In the genomic region with DNA sequence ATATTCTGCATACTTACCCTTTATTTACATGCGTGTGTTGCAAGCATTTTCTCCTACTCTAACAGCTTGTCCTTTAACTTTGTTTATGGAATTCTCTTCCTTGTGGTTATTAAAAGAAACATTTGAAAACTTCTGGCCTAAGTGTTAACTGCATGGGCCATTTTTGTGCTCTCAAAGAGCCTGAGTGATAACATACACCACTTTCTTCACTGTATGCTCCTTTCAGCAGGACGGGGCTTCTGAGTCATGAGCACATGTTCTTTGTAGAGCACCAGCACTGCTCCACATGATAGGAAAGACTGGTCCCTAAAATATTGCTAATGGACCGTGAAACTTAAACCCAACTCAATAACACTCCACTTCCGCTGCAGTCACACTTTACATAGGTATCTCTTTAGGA, we compare ENCODE assay signal across 29 cellular contexts.
"Had no signal": no experiment of that assay in that cellular context is flagged by ENCODE, and none has a peak within 500 bp of the region (broad histone marks: within the 10 kb centered on the region; RNA-seq: fewer than 3 reads in every experiment).

No MANE protein-coding gene starts in this region.

- H3K4me3 ChIP-seq: left ventricle myocardium inferior, lung, mucosa of descending colon, ovary, skin epidermis, stomach, testis, thyroid gland, transverse colon, upper lobe of left lung, vagina had no signal

- H3K4me1 Mint-ChIP-seq: immature natural killer cell; naive thymus-derived CD4-positive, alpha-beta T cell; stimulated activated naive B cell treated with anti-CD40 and anti-IgM and Interleukin-4, amounts not matched to agents 10 μg/mL and 1 μg/mL and 100 μg/mL, for 72 hours had no signal

- H3K36me3 Mint-ChIP-seq: immature natural killer cell; naive thymus-derived CD4-positive, alpha-beta T cell; natural killer cell treated with Interleukin-12 subunit alpha and Interleukin-12 subunit beta and Interleukin-15 and Interleukin-18, amount 100 ng/mL, for 72 hours; stimulated activated naive B cell treated with anti-CD40 and anti-IgM and Interleukin-4, amounts not matched to agents 10 μg/mL and 1 μg/mL and 100 μg/mL, for 72 hours had no signal

- H3K36me3 ChIP-seq: left ventricle myocardium inferior, ovary, stomach, thyroid gland, transverse colon, upper lobe of left lung, vagina had no signal

- H3K9me3 ChIP-seq: left ventricle myocardium inferior, mucosa of descending colon, ovary, stomach, testis, thyroid gland, transverse colon, upper lobe of left lung, vagina had no signal

- H3K27ac Mint-ChIP-seq: immature natural killer cell; naive thymus-derived CD4-positive, alpha-beta T cell; natural killer cell treated with Interleukin-12 subunit alpha and Interleukin-12 subunit beta and Interleukin-15 and Interleukin-18, amount 100 ng/mL, for 72 hours; progenitor cell of endocrine pancreas; stimulated activated naive B cell treated with anti-CD40 and anti-IgM and Interleukin-4, amounts not matched to agents 10 μg/mL and 1 μg/mL and 100 μg/mL, for 72 hours had no signal

- H3K27ac ChIP-seq: left ventricle myocardium inferior, ovary, skin epidermis, stomach, testis, thyroid gland, transverse colon, upper lobe of left lung, vagina had no signal

- DNase-seq: hypothalamus; immature natural killer cell; kidney; left colon; left ventricle myocardium inferior; midbrain; mucosa of descending colon; naive thymus-derived CD4-positive, alpha-beta T cell; ovary; retina; right cardiac atrium; stimulated activated CD4-positive, alpha-beta T cell treated with anti-CD3 and anti-CD28 coated beads, Interleukin-12 subunit alpha, Interleukin-12 subunit beta, amount 100 ng/mL, for 4 hours; stimulated activated CD4-positive, alpha-beta T cell treated with anti-CD3 and anti-CD28 coated beads, Interleukin-15, amount 100 ng/mL, for 24 hours; stimulated activated CD4-positive, alpha-beta T cell treated with anti-CD3 and anti-CD28 coated beads, Interleukin-2, amount 100 ng/mL, for 24 hours; stimulated activated CD4-positive, alpha-beta T cell treated with anti-CD3 and anti-CD28 coated beads, Interleukin-4, amount 100 ng/mL, for 1 hour; stimulated activated naive B cell treated with anti-CD40 and anti-IgM and Interleukin-4, amounts not matched to agents 10 μg/mL and 1 μg/mL and 100 μg/mL, for 72 hours; stimulated activated naive CD8-positive, alpha-beta T cell treated with anti-CD3 and anti-CD28 coated beads, Interleukin-15, Interleukin-2, amounts not matched to agents 100 U/mL and 50 U/mL, for 24 hours; stomach; testis; thyroid gland; transverse colon; upper lobe of left lung had no signal

- H3K4me1 ChIP-seq: left ventricle myocardium inferior, stomach, testis, thyroid gland, transverse colon, upper lobe of left lung, vagina had no signal

- H3K9me3 Mint-ChIP-seq: stimulated activated naive B cell treated with anti-CD40 and anti-IgM and Interleukin-4, amounts not matched to agents 10 μg/mL and 1 μg/mL and 100 μg/mL, for 72 hours had no signal

- FAIRE-seq: islet of Langerhans, kidney had no signal

- H3K27me3 ChIP-seq: ovary, stomach, testis, thyroid gland, transverse colon, upper lobe of left lung, vagina had no signal

- ATAC-seq: left colon; mucosa of descending colon; naive thymus-derived CD4-positive, alpha-beta T cell; natural killer cell treated with Interleukin-12 subunit alpha and Interleukin-12 subunit beta and Interleukin-15 and Interleukin-18, amount 100 ng/mL, for 72 hours; right cardiac atrium; sciatic nerve; stimulated activated naive B cell treated with anti-CD40 and anti-IgM and Interleukin-4, amounts not matched to agents 10 μg/mL and 1 μg/mL and 100 μg/mL, for 72 hours; stimulated activated naive CD8-positive, alpha-beta T cell treated with anti-CD3 and anti-CD28 coated beads, Interleukin-15, Interleukin-2, amounts not matched to agents 100 U/mL and 50 U/mL, for 24 hours had no signal

- H3K4me3 Mint-ChIP-seq: immature natural killer cell; naive thymus-derived CD4-positive, alpha-beta T cell; natural killer cell treated with Interleukin-12 subunit alpha and Interleukin-12 subunit beta and Interleukin-15 and Interleukin-18, amount 100 ng/mL, for 72 hours; stimulated activated naive B cell treated with anti-CD40 and anti-IgM and Interleukin-4, amounts not matched to agents 10 μg/mL and 1 μg/mL and 100 μg/mL, for 72 hours had no signal

- H3K27me3 Mint-ChIP-seq: naive thymus-derived CD4-positive, alpha-beta T cell; natural killer cell treated with Interleukin-12 subunit alpha and Interleukin-12 subunit beta and Interleukin-15 and Interleukin-18, amount 100 ng/mL, for 72 hours; progenitor cell of endocrine pancreas; stimulated activated naive B cell treated with anti-CD40 and anti-IgM and Interleukin-4, amounts not matched to agents 10 μg/mL and 1 μg/mL and 100 μg/mL, for 72 hours had no signal
